In the genomic region with DNA sequence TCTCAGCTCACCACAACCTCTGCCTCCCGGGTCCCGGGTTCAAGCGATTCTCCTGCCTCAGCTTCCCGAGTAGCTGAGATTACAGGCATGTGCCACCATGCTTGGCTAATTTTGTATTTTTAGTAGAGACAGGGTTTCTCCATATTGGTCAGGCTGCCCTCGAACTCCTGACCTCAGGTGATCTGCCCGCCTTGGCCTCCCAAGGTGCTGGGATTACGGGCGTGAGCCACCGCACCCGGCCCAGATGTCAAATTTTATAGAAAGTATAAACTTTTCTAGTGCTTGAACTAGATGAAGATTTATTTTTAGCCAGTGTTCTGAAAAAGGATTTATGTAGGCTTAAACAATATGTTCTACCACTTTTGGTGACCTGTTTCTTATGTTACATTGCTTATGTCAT, we compare ENCODE assay signal across 5 cellular contexts. TPM values are rescaled to one million over a fixed set of nuclear protein-coding genes. Genes with fewer than 3 reads are reported as not detected.
A peak's percentile ranks its signal among the peaks of the same experiment; 100 is the strongest.
DNase-seq lines count a peak whose midpoint lies in the region; TF ChIP-seq lines count a peak whose summit lies in the region.
"Not testable (repeated sequence)": the region's sequence is repeated elsewhere in the genome, so short reads cannot be mapped to it uniquely, and the experiment has no call there.

No MANE protein-coding gene starts in this region.

- peak overlapping the region; percentile 47 for H3K27ac Mint-ChIP-seq in activated T-cell treated with anti-CD3 and anti-CD28 coated beads, Interleukin-2, amount 50 U/mL, for 24 hours

- H3K36me3 Mint-ChIP-seq in activated T-cell treated with anti-CD3 and anti-CD28 coated beads, Interleukin-2, amount 50 U/mL, for 24 hours (ENCODE audit: low read depth): peaks cover 96% of the 10 kb centered on the region

- H3K27me3 Mint-ChIP-seq in activated T-cell treated with anti-CD3 and anti-CD28 coated beads, Interleukin-2, amount 50 U/mL, for 24 hours: not testable (repeated sequence)

- H3K4me3 ChIP-seq in dorsolateral prefrontal cortex: not testable (repeated sequence)

- DNase-seq in activated T-cell treated with anti-CD3 and anti-CD28 coated beads, Interleukin-2, amount 50 U/mL, for 24 hours: not testable (repeated sequence)
- DNase-seq in dorsolateral prefrontal cortex (peak in 1 of 10 donors; percentile 10), middle frontal gyrus (ENCODE audit: extremely low spot score, low spot score) (peak; percentile 13), superior temporal gyrus (ENCODE audit: extremely low spot score) (peak; percentile 46)

- H3K9me3 Mint-ChIP-seq in activated T-cell treated with anti-CD3 and anti-CD28 coated beads, Interleukin-2, amount 50 U/mL, for 24 hours: not testable (repeated sequence)

- not testable (repeated sequence) for H3K4me1 Mint-ChIP-seq in activated T-cell treated with anti-CD3 and anti-CD28 coated beads, Interleukin-2, amount 50 U/mL, for 24 hours (ENCODE audit: low read depth)

- H3K4me3 Mint-ChIP-seq in activated T-cell treated with anti-CD3 and anti-CD28 coated beads, Interleukin-2, amount 50 U/mL, for 24 hours: not testable (repeated sequence)

- H3K27ac ChIP-seq in angular gyrus (ENCODE audit: low read depth, low read length): peak overlapping the region; percentile 15
- peak overlapping the region in 37 of 59 donors; percentile 3 to 76 (median 45) for H3K27ac ChIP-seq in dorsolateral prefrontal cortex

- not testable (repeated sequence) for H3K27me3 ChIP-seq in dorsolateral prefrontal cortex

- TF ChIP-seq CTCF in dorsolateral prefrontal cortex (IDR thresholded peaks at IDR 0.05 in 54 of 56, conservative IDR thresholded peaks at IDR 0.05 in 2 of 56; ENCODE audit: low read depth in 1 of 56, partially characterized antibody in 56 of 56): not testable (repeated sequence)

- intact Hi-C loops in dorsolateral prefrontal cortex (cut with DNase I): not testable (repeated sequence)

RNA-seq across cellular contexts. Expression of gene DDX42, which starts 22.4 kb away (rescaled TPM):
- 100 to 1,000 TPM in 112 of 120 experiments, 10 to 100 TPM in 8; 85.7 to 168 (median 121) TPM for total RNA-seq in dorsolateral prefrontal cortex

RNA-seq across cellular contexts. Expression of gene CCDC47, which starts 23.0 kb away (rescaled TPM):
- 100 to 1,000 TPM in 5 of 120 experiments, 10 to 100 TPM in 115; 60.4 to 109 (median 83.6) TPM for total RNA-seq in dorsolateral prefrontal cortex

RNA-seq across cellular contexts. Expression of gene PSMC5, which starts 30.9 kb away (rescaled TPM):
- 100 to 1,000 TPM in 115 of 120 experiments, 10 to 100 TPM in 5; 89.5 to 186 (median 136) TPM for total RNA-seq in dorsolateral prefrontal cortex

RNA-seq across cellular contexts. Expression of gene FTSJ3, which starts 31.1 kb away (rescaled TPM):
- total RNA-seq in dorsolateral prefrontal cortex: 10 to 100 TPM; 13.7 to 39.6 (median 25.0) TPM

RNA-seq across cellular contexts. Expression of gene SMARCD2, which starts 46.1 kb away (rescaled TPM):
- total RNA-seq in dorsolateral prefrontal cortex: 10 to 100 TPM; 20.4 to 70.8 (median 40.0) TPM
